In the genomic region with DNA sequence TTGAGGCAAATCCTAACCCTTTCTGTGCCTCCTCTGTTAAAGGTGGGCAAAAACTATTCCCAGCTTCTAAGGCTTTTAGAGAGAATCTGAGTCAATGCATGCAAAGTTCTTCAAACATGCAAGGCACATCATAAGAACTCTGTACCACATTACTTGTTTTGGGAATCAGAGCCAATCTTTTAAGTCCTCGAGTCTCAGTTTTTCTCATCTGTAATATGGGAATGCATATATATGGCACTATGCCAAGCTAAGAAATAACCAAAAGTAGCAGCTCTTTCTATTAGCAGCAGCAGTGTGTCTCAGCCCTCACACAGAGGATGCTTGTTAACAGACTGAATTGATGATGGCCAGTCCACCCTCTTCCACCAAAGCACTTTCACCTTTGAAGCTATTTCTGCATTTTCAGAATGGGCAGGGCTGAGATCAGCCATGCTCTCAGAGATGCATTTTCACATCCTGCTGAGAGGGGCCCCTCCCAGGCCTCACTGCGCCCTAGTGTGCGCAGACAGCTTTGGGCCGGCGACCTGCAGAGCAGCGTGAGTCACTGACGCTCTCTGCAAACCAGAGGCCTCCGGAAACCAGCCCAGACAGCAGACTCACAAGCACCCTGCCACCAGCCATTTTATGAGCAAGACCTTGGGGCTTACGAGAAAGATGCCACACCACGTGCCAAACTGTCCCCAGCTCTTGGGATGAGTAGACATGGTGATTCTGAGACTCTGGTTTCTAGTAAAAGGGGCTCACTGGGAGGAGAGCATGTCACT, we compare ENCODE assay signal across 8 cellular contexts.
A peak's percentile ranks its signal among the peaks of the same experiment; 100 is the strongest.
DNase-seq lines count a peak whose midpoint lies in the region; ATAC-seq and TF ChIP-seq lines count a peak whose summit lies in the region.

No MANE protein-coding gene starts in this region.

- peak overlapping the region; percentile 15 for H3K4me3 ChIP-seq in OCI-LY7 (ENCODE audit: low read depth, low read length, poor library complexity, severe bottlenecking)

- peaks cover 15% of the 10 kb centered on the region; the same call in 1 of the 2 replicates for H3K79me2 ChIP-seq in OCI-LY7 (ENCODE audit: insufficient read depth, low read depth, low read length)

- no peaks in the 10 kb centered on the region for H3K9me3 Mint-ChIP-seq in activated naive CD4-positive, alpha-beta T cell treated with anti-CD3 and anti-CD28 coated beads for 36 hours

- peak overlapping the region; percentile 56 for H3K4me2 ChIP-seq in OCI-LY7 (ENCODE audit: low read length)

- BruUV-seq in OCI-LY7 (replicated peaks; lab: Mats Ljungman, UMichigan), result no TSS peak

- H3K27me3 Mint-ChIP-seq in activated naive CD4-positive, alpha-beta T cell treated with anti-CD3 and anti-CD28 coated beads for 36 hours (ENCODE audit: low read depth), result no peaks in the 10 kb centered on the region

- intact Hi-C loops in OCI-LY7 (cut with micrococcal nuclease; ENCODE audit: unreplicated experiment), result loop anchor here (1.0 to 5.0 kb wide), 3 partner anchors 21 to 138 kb away; a partner anchor contains a TSS
- intact Hi-C loops in activated naive CD4-positive, alpha-beta T cell treated with anti-CD3 and anti-CD28 coated beads for 36 hours (cut with micrococcal nuclease), result loop anchor here (1.0 kb wide), 1 partner anchor 76 kb away; no protein-coding TSS in a partner anchor

- H3K27ac ChIP-seq in OCI-LY7 (ENCODE audit: low read depth, low read length, poor library complexity, severe bottlenecking), result peak overlapping the region; percentile 89

- H3K9me3 ChIP-seq in OCI-LY7 (ENCODE audit: low read length), result no peaks in the 10 kb centered on the region

- no peak overlapping the region; the same call in 1 of the 2 replicates for H2AFZ ChIP-seq in OCI-LY7 (ENCODE audit: low read length)

- peak; percentile 88 for DNase-seq in OCI-LY7 (ENCODE audit: low spot score)
- peak; percentile 87 for DNase-seq in activated naive CD4-positive, alpha-beta T cell treated with anti-CD3 and anti-CD28 coated beads for 36 hours
- DNase-seq in smooth muscle cell of the brain vasculature (ENCODE audit: low read depth, low spot score), result peak; percentile 53
- DNase-seq in NCI-H446 treated with DMSO at 0.1 percent for 48 hours (lab: John Stamatoyannopoulos, UW), result no peak
- no peak for DNase-seq in NCI-H1694 treated with DMSO at 0.1 percent for 48 hours (lab: John Stamatoyannopoulos, UW)
- DNase-seq in ACHN, result no peak

- no peak for TF ChIP-seq CTCF in OCI-LY7 (conservative IDR thresholded peaks at IDR 0.05; ENCODE audit: low read length)

- CTCF ChIA-PET in OCI-LY7 (lab: Charles Lee; ENCODE audit: unreplicated experiment), result interaction anchor here (1.9 kb wide), 1 partner anchor 18 kb away, joined by 11 read pairs; no protein-coding TSS in a partner anchor
- CTCF ChIA-PET in activated naive CD4-positive, alpha-beta T cell treated with anti-CD3 and anti-CD28 coated beads for 36 hours (lab: Charles Lee), result interaction anchor here (0.6 to 1.6 kb wide), 3 partner anchors 18 to 77 kb away, joined by 3 to 4 read pairs (median 4); no protein-coding TSS in a partner anchor

- H3K4me1 Mint-ChIP-seq in activated naive CD4-positive, alpha-beta T cell treated with anti-CD3 and anti-CD28 coated beads for 36 hours (ENCODE audit: low read depth), result peaks cover 64% of the 10 kb centered on the region

- H4K20me1 ChIP-seq in OCI-LY7 (ENCODE audit: insufficient read depth, low read length), result no peaks in the 10 kb centered on the region

- H3K27ac Mint-ChIP-seq in activated naive CD4-positive, alpha-beta T cell treated with anti-CD3 and anti-CD28 coated beads for 36 hours, result peak overlapping the region; percentile 93

- ATAC-seq in GM18502 (IDR thresholded peaks at IDR 0.05; ENCODE audit: poor library complexity, unreplicated experiment) (peak; percentile 86), HG02678 (IDR thresholded peaks at IDR 0.05; ENCODE audit: unreplicated experiment) (peak; percentile 80)

- in situ Hi-C loops in ACHN (cut with HindIII; ENCODE audit: low pct_ligation_motif_present, low pct_unique_long_range_greater_than_20kb, low sequenced_read_pairs), result no loop called here

- H3K36me3 ChIP-seq in OCI-LY7 (ENCODE audit: insufficient read depth, low read length), result peaks cover 90% of the 10 kb centered on the region

- peaks cover 47% of the 10 kb centered on the region for H3K36me3 Mint-ChIP-seq in activated naive CD4-positive, alpha-beta T cell treated with anti-CD3 and anti-CD28 coated beads for 36 hours (ENCODE audit: low read depth)

- no peak overlapping the region for H3K4me3 Mint-ChIP-seq in activated naive CD4-positive, alpha-beta T cell treated with anti-CD3 and anti-CD28 coated beads for 36 hours

- no peaks in the 10 kb centered on the region for H3K9me2 ChIP-seq in OCI-LY7 (ENCODE audit: insufficient read depth, low read length)

- peaks cover 67% of the 10 kb centered on the region for H3K4me1 ChIP-seq in OCI-LY7 (ENCODE audit: insufficient read depth, low read length, poor library complexity, severe bottlenecking)

- POLR2A ChIA-PET in OCI-LY7 (lab: Charles Lee), result interaction anchor here (0.7 to 3.2 kb wide), 17 partner anchors 9 to 122 kb away, joined by 3 to 25 read pairs (median 4); no protein-coding TSS in a partner anchor

Comparison
In these comparisons a context has a peak if more than half of its experiments do, and no peak if none do; other contexts are left out.
1. DNase-seq: peak in OCI-LY7 (single experiment), activated naive CD4-positive, alpha-beta T cell treated with anti-CD3 and anti-CD28 coated beads for 36 hours (single experiment) and smooth muscle cell of the brain vasculature (single experiment); none in NCI-H446 treated with DMSO at 0.1 percent for 48 hours (single experiment), NCI-H1694 treated with DMSO at 0.1 percent for 48 hours (single experiment) and ACHN (single experiment).